In genomic region chr5:34986965-34987364, GRCh38 we compare ENCODE assay signal across 23 cellular contexts. TPM values are rescaled to one million over a fixed set of nuclear protein-coding genes. Genes with fewer than 3 reads are reported as not detected.
DNase-seq lines count a peak whose midpoint lies in the region; ATAC-seq and TF ChIP-seq lines count a peak whose summit lies in the region.
"Had no signal": no experiment of that assay in that cellular context is flagged by ENCODE, and none has a peak within 500 bp of the region (broad histone marks: within the 10 kb centered on the region; RNA-seq: fewer than 3 reads in every experiment).

No MANE protein-coding gene starts in this region.

- peak overlapping the region; percentile 64 for H3K4me3 ChIP-seq in endodermal cell (ENCODE audit: low read length)
- H3K4me3 ChIP-seq: BLaER1, GM12878 had no signal

- H3K27ac Mint-ChIP-seq in stimulated activated naive CD8-positive, alpha-beta T cell treated with anti-CD3 and anti-CD28 coated beads, Interleukin-15, Interleukin-2, amounts not matched to agents 100 ng/mL and 50 ng/mL, for 24 hours: peak overlapping the region; percentile 21
- H3K27ac Mint-ChIP-seq in stimulated activated naive CD8-positive, alpha-beta T cell treated with anti-CD3 and anti-CD28 coated beads, Interleukin-15, amount 100 ng/mL, for 72 hours: no peak overlapping the region
- no peak overlapping the region for H3K27ac Mint-ChIP-seq in endodermal cell
- no peak overlapping the region for H3K27ac Mint-ChIP-seq in activated CD4-positive, alpha-beta T cell treated with anti-CD3 and anti-CD28 coated beads, Interleukin-2, amount 10 ng/mL, durations not matched to agents 7 days and 5 days
- H3K27ac Mint-ChIP-seq: CD14-positive monocyte; CD4-positive, alpha-beta memory T cell; CD4-positive, CD25-positive, alpha-beta regulatory T cell; CD8-positive, alpha-beta memory T cell had no signal

- H3K27ac ChIP-seq in endodermal cell (ENCODE audit: low read depth, low read length): no peak overlapping the region
- H3K27ac ChIP-seq: BLaER1 had no signal

- no peaks in the 10 kb centered on the region for H3K27me3 ChIP-seq in endodermal cell (ENCODE audit: control insufficient read depth, insufficient read depth, low read length, poor library complexity, severe bottlenecking)
- H3K27me3 ChIP-seq: BE2C, BLaER1 had no signal

- H3K4me1 Mint-ChIP-seq in stimulated activated naive CD8-positive, alpha-beta T cell treated with anti-CD3 and anti-CD28 coated beads, Interleukin-15, Interleukin-2, amounts not matched to agents 100 ng/mL and 50 ng/mL, for 24 hours (ENCODE audit: low read depth): no peaks in the 10 kb centered on the region
- no peaks in the 10 kb centered on the region for H3K4me1 Mint-ChIP-seq in stimulated activated naive CD8-positive, alpha-beta T cell treated with anti-CD3 and anti-CD28 coated beads, Interleukin-15, amount 100 ng/mL, for 72 hours
- no peaks in the 10 kb centered on the region for H3K4me1 Mint-ChIP-seq in endodermal cell
- H3K4me1 Mint-ChIP-seq in activated CD4-positive, alpha-beta T cell treated with anti-CD3 and anti-CD28 coated beads, Interleukin-2, amount 10 ng/mL, durations not matched to agents 7 days and 5 days: no peaks in the 10 kb centered on the region
- H3K4me1 Mint-ChIP-seq: CD14-positive monocyte; CD4-positive, alpha-beta memory T cell; CD4-positive, CD25-positive, alpha-beta regulatory T cell; CD8-positive, alpha-beta memory T cell had no signal

- TF ChIP-seq CTCF in endodermal cell (conservative IDR thresholded peaks at IDR 0.05): no peak

- no peak overlapping the region for H3K4me3 Mint-ChIP-seq in stimulated activated naive CD8-positive, alpha-beta T cell treated with anti-CD3 and anti-CD28 coated beads, Interleukin-15, Interleukin-2, amounts not matched to agents 100 ng/mL and 50 ng/mL, for 24 hours
- no peak overlapping the region for H3K4me3 Mint-ChIP-seq in stimulated activated naive CD8-positive, alpha-beta T cell treated with anti-CD3 and anti-CD28 coated beads, Interleukin-15, amount 100 ng/mL, for 72 hours
- no peak overlapping the region for H3K4me3 Mint-ChIP-seq in endodermal cell
- no peak overlapping the region for H3K4me3 Mint-ChIP-seq in activated CD4-positive, alpha-beta T cell treated with anti-CD3 and anti-CD28 coated beads, Interleukin-2, amount 10 ng/mL, durations not matched to agents 7 days and 5 days
- H3K4me3 Mint-ChIP-seq: CD14-positive monocyte; CD4-positive, alpha-beta memory T cell; CD4-positive, CD25-positive, alpha-beta regulatory T cell; CD8-positive, alpha-beta memory T cell had no signal

- no peaks in the 10 kb centered on the region for H3K4me1 ChIP-seq in endodermal cell (ENCODE audit: control insufficient read depth, insufficient read depth, low read length)
- H3K4me1 ChIP-seq: BE2C had no signal

- peaks cover 17% of the 10 kb centered on the region for H3K9me3 Mint-ChIP-seq in stimulated activated naive CD8-positive, alpha-beta T cell treated with anti-CD3 and anti-CD28 coated beads, Interleukin-15, Interleukin-2, amounts not matched to agents 100 ng/mL and 50 ng/mL, for 24 hours
- peaks cover 12 to 36% of the 10 kb centered on the region in 2 donors for H3K9me3 Mint-ChIP-seq in stimulated activated naive CD8-positive, alpha-beta T cell treated with anti-CD3 and anti-CD28 coated beads, Interleukin-15, amount 100 ng/mL, for 72 hours
- peaks cover 74% of the 10 kb centered on the region for H3K9me3 Mint-ChIP-seq in endodermal cell
- H3K9me3 Mint-ChIP-seq in activated CD4-positive, alpha-beta T cell treated with anti-CD3 and anti-CD28 coated beads, Interleukin-2, amount 10 ng/mL, durations not matched to agents 7 days and 5 days: peaks cover 19% of the 10 kb centered on the region

- WGBS in endodermal cell (ENCODE audit: insufficient coverage in 1 of 2, insufficient read length in 1 of 2), 2 experiments: 90% methylated on average over 1 of the region's 1 CpG; no CpG with 5 or more reads in 1 of the 2 experiments

- DNase-seq in stimulated activated naive CD8-positive, alpha-beta T cell treated with anti-CD3 and anti-CD28 coated beads, Interleukin-15, amount 100 ng/mL, for 72 hours: no peak
- DNase-seq in endodermal cell (no peak), NCI-H1048 (lab: John Stamatoyannopoulos, UW) (no peak)
- DNase-seq in activated CD4-positive, alpha-beta T cell treated with anti-CD3 and anti-CD28 coated beads, Interleukin-2, amount 10 ng/mL, durations not matched to agents 7 days and 5 days: no peak
- DNase-seq: 8988T; ACHN; BE2C; C1 segment of cervical spinal cord; CD4-positive, alpha-beta memory T cell; CD4-positive, CD25-positive, alpha-beta regulatory T cell; CD8-positive, alpha-beta memory T cell; COR-L47; DMS 273 treated with DMSO at 0.1 percent for 48 hours; DMS153; DMS53; DMS79; DND-41; EL; GDM1 had no signal

- H3K27me3 Mint-ChIP-seq in stimulated activated naive CD8-positive, alpha-beta T cell treated with anti-CD3 and anti-CD28 coated beads, Interleukin-15, Interleukin-2, amounts not matched to agents 100 ng/mL and 50 ng/mL, for 24 hours: peaks cover 42% of the 10 kb centered on the region
- H3K27me3 Mint-ChIP-seq in stimulated activated naive CD8-positive, alpha-beta T cell treated with anti-CD3 and anti-CD28 coated beads, Interleukin-15, amount 100 ng/mL, for 72 hours: peaks cover 46% of the 10 kb centered on the region
- no peaks in the 10 kb centered on the region for H3K27me3 Mint-ChIP-seq in endodermal cell (ENCODE audit: insufficient read depth)
- peaks cover 19% of the 10 kb centered on the region for H3K27me3 Mint-ChIP-seq in activated CD4-positive, alpha-beta T cell treated with anti-CD3 and anti-CD28 coated beads, Interleukin-2, amount 10 ng/mL, durations not matched to agents 7 days and 5 days

- no peak overlapping the region for H3K9ac ChIP-seq in endodermal cell (ENCODE audit: extremely low read depth, low read length, poor library complexity, severe bottlenecking)
- H3K9ac ChIP-seq: BLaER1 had no signal

- POLR2A ChIA-PET in activated CD4-positive, alpha-beta T cell treated with anti-CD3 and anti-CD28 coated beads, Interleukin-2, amount 10 ng/mL, durations not matched to agents 7 days and 5 days (lab: Charles Lee): no interaction called here

- peaks cover 6% of the 10 kb centered on the region for H3K36me3 Mint-ChIP-seq in stimulated activated naive CD8-positive, alpha-beta T cell treated with anti-CD3 and anti-CD28 coated beads, Interleukin-15, Interleukin-2, amounts not matched to agents 100 ng/mL and 50 ng/mL, for 24 hours (ENCODE audit: low read depth)
- H3K36me3 Mint-ChIP-seq in endodermal cell (ENCODE audit: low read depth): peaks cover 3% of the 10 kb centered on the region
- peaks cover 2% of the 10 kb centered on the region for H3K36me3 Mint-ChIP-seq in activated CD4-positive, alpha-beta T cell treated with anti-CD3 and anti-CD28 coated beads, Interleukin-2, amount 10 ng/mL, durations not matched to agents 7 days and 5 days (ENCODE audit: low read depth)
- H3K36me3 Mint-ChIP-seq: CD14-positive monocyte; CD4-positive, CD25-positive, alpha-beta regulatory T cell had no signal

- peaks cover 70% of the 10 kb centered on the region for H3K9me3 ChIP-seq in endodermal cell (ENCODE audit: control insufficient read depth, low read length)
- H3K9me3 ChIP-seq: BE2C had no signal

- no peaks in the 10 kb centered on the region for H3K36me3 ChIP-seq in endodermal cell (ENCODE audit: control insufficient read depth, insufficient read depth, low read length)
- H3K36me3 ChIP-seq: BE2C, BLaER1 had no signal

- CTCF ChIA-PET in activated CD4-positive, alpha-beta T cell treated with anti-CD3 and anti-CD28 coated beads, Interleukin-2, amount 10 ng/mL, durations not matched to agents 7 days and 5 days (lab: Charles Lee): no interaction called here

- ATAC-seq in stimulated activated naive CD8-positive, alpha-beta T cell treated with anti-CD3 and anti-CD28 coated beads, Interleukin-15, amount 100 ng/mL, for 72 hours: no peak
- ATAC-seq: GM12878 had no signal

RNA-seq across cellular contexts. Expression of gene DNAJC21, which starts 57.6 kb away (rescaled TPM):
- total RNA-seq in endodermal cell: 10 to 100 TPM; 49.6 to 53.5 TPM
- polyA plus RNA-seq in endodermal cell (2013, experiment 1 of 2): 49.4 TPM
- polyA plus RNA-seq in endodermal cell (2013, experiment 2 of 2): 51.5 TPM
- 10 to 100 TPM; 52.4 to 57.6 TPM for total RNA-seq in activated CD4-positive, alpha-beta T cell treated with anti-CD3 and anti-CD28 coated beads, Interleukin-2, amount 10 ng/mL, durations not matched to agents 7 days and 5 days
